16 cellular contexts compared by ENCODE assay signal in the genomic region with DNA sequence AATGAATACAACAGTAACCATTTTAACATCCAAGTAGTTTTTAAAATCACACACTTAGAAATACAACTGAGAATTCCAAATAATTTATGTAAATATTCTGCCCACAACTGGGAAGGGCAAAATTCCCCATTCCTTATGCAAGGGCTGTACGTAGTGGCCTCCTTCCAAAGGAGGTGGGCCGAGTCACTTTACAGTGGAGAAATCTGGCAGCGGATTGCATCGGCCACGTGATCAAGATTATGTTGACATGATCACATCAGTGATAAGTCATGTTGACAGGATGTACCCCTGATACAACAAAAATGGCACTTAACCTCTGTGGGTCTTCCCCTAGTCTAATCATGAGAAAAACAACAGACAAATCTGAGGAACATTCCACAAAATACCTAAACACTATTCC.
DNase-seq lines count a peak whose midpoint lies in the region.
"Had no signal": no experiment of that assay in that cellular context is flagged by ENCODE, and none has a peak within 500 bp of the region (broad histone marks: within the 10 kb centered on the region; RNA-seq: fewer than 3 reads in every experiment).

No MANE protein-coding gene starts in this region.

- no peak overlapping the region for H2BK15ac ChIP-seq in mesendoderm (replicated peaks; ENCODE audit: low read depth)

- no peak overlapping the region for H3K4me3 ChIP-seq in mesendoderm (ENCODE audit: low read length)
- H3K4me3 ChIP-seq: colonic mucosa, hepatocyte had no signal

- no peak overlapping the region for H2AK5ac ChIP-seq in mesendoderm (ENCODE audit: low read length)

- no peak overlapping the region for H3K56ac ChIP-seq in mesendoderm (ENCODE audit: low read length)

- DNase-seq in EH (ENCODE audit: low read depth) (peak; percentile 57), NCI-H2171 treated with DMSO at 0.1 percent for 48 hours (lab: John Stamatoyannopoulos, UW) (peak; percentile 68), dermis microvascular lymphatic vessel endothelial cell (ENCODE audit: low read depth in 2 of 2) (peak; percentile 51 to 89), mesendoderm (peak; percentile 75), hippocampal formation (lab: John Stamatoyannopoulos, UW) (no peak), T1000 (lab: John Stamatoyannopoulos, UW) (no peak)
- no peak for DNase-seq in activated naive CD4-positive, alpha-beta T cell (lab: John Stamatoyannopoulos, UW)
- DNase-seq in activated CD4-positive, alpha-beta T cell treated with anti-CD3 and anti-CD28 coated beads, Interleukin-2, amount 50 U/mL, for 4 hours, result no peak
- DNase-seq: activated CD4-positive, CD25-positive, alpha-beta regulatory T cell; activated T-cell treated with anti-CD3 and anti-CD28 coated beads, Interleukin-2, amount 50 U/mL, for 48 hours; CD4-positive, alpha-beta T cell; colonic mucosa; naive B cell; NCI-H187; stimulated activated naive CD8-positive, alpha-beta T cell treated with anti-CD3 and anti-CD28 coated beads, Interleukin-15, Interleukin-2, amounts not matched to agents 100 U/mL and 50 U/mL, for 24 hours had no signal

- H3K79me1 ChIP-seq in mesendoderm (ENCODE audit: low read length), result no peaks in the 10 kb centered on the region

- no peak overlapping the region for H3K23ac ChIP-seq in mesendoderm (ENCODE audit: low read length)

- no peak overlapping the region for H3K9ac ChIP-seq in mesendoderm (ENCODE audit: low read length)

- H3K27me3 ChIP-seq in mesendoderm (ENCODE audit: insufficient read depth, low read length, poor library complexity), result no peaks in the 10 kb centered on the region
- H3K27me3 ChIP-seq: colonic mucosa, hepatocyte had no signal

- H2BK5ac ChIP-seq in mesendoderm (ENCODE audit: low read length), result no peak overlapping the region

- no peaks in the 10 kb centered on the region for H3K36me3 ChIP-seq in mesendoderm (ENCODE audit: control insufficient read depth, insufficient read depth, low read length)
- H3K36me3 ChIP-seq: colonic mucosa had no signal

- no peak overlapping the region for H4K5ac ChIP-seq in mesendoderm (ENCODE audit: low read length)

- WGBS in mesendoderm (ENCODE audit: extremely low coverage, insufficient coverage, low lambda C conversion rate), result no CpG with 5 or more reads among the region's 5 CpGs

- H3K79me2 ChIP-seq in mesendoderm (ENCODE audit: control insufficient read depth, insufficient read depth, low read length), result no peaks in the 10 kb centered on the region

- H3K4me1 ChIP-seq in mesendoderm (ENCODE audit: control insufficient read depth, low read depth, low read length), result peaks cover 3% of the 10 kb centered on the region
- H3K4me1 ChIP-seq: colonic mucosa had no signal

- H3K4ac ChIP-seq in mesendoderm (ENCODE audit: low read depth, low read length), result no peak overlapping the region

- H3K4me2 ChIP-seq in mesendoderm (ENCODE audit: low read length), result no peak overlapping the region
- H3K4me2 ChIP-seq: hepatocyte had no signal

- no peak overlapping the region for H3K18ac ChIP-seq in mesendoderm (ENCODE audit: low read length)

- no peak overlapping the region for H2BK120ac ChIP-seq in mesendoderm (ENCODE audit: low read depth, low read length)

- no peak overlapping the region for H3K27ac ChIP-seq in mesendoderm (ENCODE audit: low read depth, low read length)
- H3K27ac ChIP-seq: colonic mucosa, hepatocyte had no signal

- H4K8ac ChIP-seq in mesendoderm (ENCODE audit: low read depth, low read length), result no peak overlapping the region

Comparison
In these comparisons a context has a peak if more than half of its experiments do, and no peak if none do; other contexts are left out.
1. DNase-seq: peak in EH (single experiment), NCI-H2171 treated with DMSO at 0.1 percent for 48 hours (single experiment), dermis microvascular lymphatic vessel endothelial cell (2 of 2) and mesendoderm (single experiment); none in activated naive CD4-positive, alpha-beta T cell (0 of 4), hippocampal formation (0 of 2), activated CD4-positive, alpha-beta T cell treated with anti-CD3 and anti-CD28 coated beads, Interleukin-2, amount 50 U/mL, for 4 hours (0 of 2) and T1000 (single experiment).